Comparison of ENCODE assay signal across 31 cellular contexts in genomic region chr16:64898159-64898558, GRCh38.
"Had no signal": no experiment of that assay in that cellular context is flagged by ENCODE, and none has a peak within 500 bp of the region (broad histone marks: within the 10 kb centered on the region; RNA-seq: fewer than 3 reads in every experiment).

No MANE protein-coding gene starts in this region.

- H3K27me3 Mint-ChIP-seq: stimulated activated memory B cell treated with anti-CD40 and anti-IgM and Interleukin-4, amounts not matched to agents 10 μg/mL and 1 μg/mL and 100 μg/mL, for 72 hours; stimulated activated naive CD8-positive, alpha-beta T cell treated with anti-CD3 and anti-CD28 coated beads, Interleukin-15, amount 100 ng/mL, for 72 hours had no signal

- H3K4me3 Mint-ChIP-seq: naive thymus-derived CD4-positive, alpha-beta T cell; natural killer cell; nephron progenitor cell; neural crest cell; stimulated activated memory B cell treated with anti-CD40 and anti-IgM and Interleukin-4, amounts not matched to agents 10 μg/mL and 1 μg/mL and 100 μg/mL, for 72 hours; stimulated activated naive CD8-positive, alpha-beta T cell treated with anti-CD3 and anti-CD28 coated beads, Interleukin-15, amount 100 ng/mL, for 72 hours; type B pancreatic cell had no signal

- H3K36me3 ChIP-seq: neutrophil, pancreas, prostate gland, right lobe of liver, spleen, suprapubic skin, tibial artery, transverse colon, upper lobe of right lung, uterus had no signal

- H3K27ac ChIP-seq: neutrophil, pancreas, prostate gland, right lobe of liver, skin epidermis, spleen, suprapubic skin, testis, tibial artery, transverse colon, upper lobe of right lung, uterus had no signal

- H3K4me1 Mint-ChIP-seq: natural killer cell; neural crest cell; stimulated activated memory B cell treated with anti-CD40 and anti-IgM and Interleukin-4, amounts not matched to agents 10 μg/mL and 1 μg/mL and 100 μg/mL, for 72 hours; stimulated activated naive CD8-positive, alpha-beta T cell treated with anti-CD3 and anti-CD28 coated beads, Interleukin-15, amount 100 ng/mL, for 72 hours had no signal

- H3K36me3 Mint-ChIP-seq: natural killer cell; stimulated activated memory B cell treated with anti-CD40 and anti-IgM and Interleukin-4, amounts not matched to agents 10 μg/mL and 1 μg/mL and 100 μg/mL, for 72 hours; type B pancreatic cell had no signal

- H3K4me1 ChIP-seq: pancreas, prostate gland, right lobe of liver, testis, transverse colon, upper lobe of right lung, uterus had no signal

- DNase-seq: naive thymus-derived CD4-positive, alpha-beta T cell; natural killer cell; nephron progenitor cell; nucleus accumbens; pancreas; retina; right cardiac atrium; right lobe of liver; spleen; stimulated activated CD4-positive, alpha-beta T cell treated with anti-CD3 and anti-CD28 coated beads, Interleukin-12 subunit alpha, Interleukin-12 subunit beta, amount 100 ng/mL, for 4 hours; stimulated activated CD4-positive, alpha-beta T cell treated with anti-CD3 and anti-CD28 coated beads, Interleukin-1b, Interleukin-23, amount 100 ng/mL, for 48 hours; stimulated activated CD4-positive, alpha-beta T cell treated with anti-CD3 and anti-CD28 coated beads, Interleukin-4, amount 100 ng/mL, for 1 hour; stimulated activated CD4-positive, alpha-beta T cell treated with anti-CD3 and anti-CD28 coated beads, Interleukin-4, amount 100 ng/mL, for 4 hours; stimulated activated CD8-positive, alpha-beta memory T cell treated with anti-CD3 and anti-CD28 coated beads, Interleukin-4, amount 100 ng/mL, for 48 hours; stimulated activated naive CD4-positive, alpha-beta T cell; stimulated activated naive CD8-positive, alpha-beta T cell treated with anti-CD3 and anti-CD28 coated beads, Interleukin-15, amount 100 ng/mL, for 72 hours; stimulated activated naive CD8-positive, alpha-beta T cell treated with anti-CD3 and anti-CD28 coated beads, Interleukin-15, Interleukin-2, amounts not matched to agents 100 U/mL and 50 U/mL, for 24 hours; substantia nigra; testis; tibial artery; transverse colon; upper lobe of right lung; uterus had no signal

- ATAC-seq: naive thymus-derived CD4-positive, alpha-beta T cell; natural killer cell; pancreas; right cardiac atrium; right lobe of liver; stimulated activated memory B cell treated with anti-CD40 and anti-IgM and Interleukin-4, amounts not matched to agents 10 μg/mL and 1 μg/mL and 100 μg/mL, for 72 hours; stimulated activated naive CD8-positive, alpha-beta T cell treated with anti-CD3 and anti-CD28 coated beads, Interleukin-15, amount 100 ng/mL, for 72 hours; stimulated activated naive CD8-positive, alpha-beta T cell treated with anti-CD3 and anti-CD28 coated beads, Interleukin-15, Interleukin-2, amounts not matched to agents 100 U/mL and 50 U/mL, for 24 hours; upper lobe of right lung had no signal

- H3K27me3 ChIP-seq: neutrophil, pancreas, right lobe of liver, spleen, suprapubic skin, testis, tibial artery, transverse colon, upper lobe of right lung, uterus had no signal

- H3K9me3 Mint-ChIP-seq: nephron progenitor cell; neural crest cell; stimulated activated memory B cell treated with anti-CD40 and anti-IgM and Interleukin-4, amounts not matched to agents 10 μg/mL and 1 μg/mL and 100 μg/mL, for 72 hours; type B pancreatic cell had no signal

- H3K4me3 ChIP-seq: pancreas, prostate gland, right lobe of liver, skin epidermis, smooth muscle cell, spleen, suprapubic skin, testis, tibial artery, transverse colon, upper lobe of right lung, uterus had no signal

- H3K9me3 ChIP-seq: neutrophil, pancreas, prostate gland, right lobe of liver, suprapubic skin, testis, tibial artery, transverse colon, upper lobe of right lung, uterus had no signal

- H3K27ac Mint-ChIP-seq: naive thymus-derived CD4-positive, alpha-beta T cell; natural killer cell; nephron progenitor cell; stimulated activated memory B cell treated with anti-CD40 and anti-IgM and Interleukin-4, amounts not matched to agents 10 μg/mL and 1 μg/mL and 100 μg/mL, for 72 hours; stimulated activated naive CD8-positive, alpha-beta T cell treated with anti-CD3 and anti-CD28 coated beads, Interleukin-15, amount 100 ng/mL, for 72 hours; type B pancreatic cell had no signal
